In the genomic region with DNA sequence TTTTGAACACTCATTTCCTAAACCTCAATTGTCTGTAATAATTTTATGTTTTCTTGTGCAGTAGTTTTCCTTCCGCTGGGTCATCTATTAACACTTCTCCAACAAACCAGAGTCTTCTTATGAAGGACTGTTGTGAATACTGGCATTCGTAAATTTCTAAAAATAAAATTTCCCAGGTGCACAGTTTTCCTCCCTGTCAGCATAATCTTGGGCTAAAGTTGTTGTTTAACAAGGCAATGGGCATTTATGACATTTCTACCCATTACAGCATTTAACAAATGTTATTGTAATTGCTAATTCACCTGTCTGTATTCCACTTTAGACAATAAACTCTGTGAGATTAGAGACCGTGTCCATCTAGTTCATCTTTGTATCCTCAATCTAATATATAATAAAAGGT, we compare ENCODE assay signal across 8 cellular contexts. TPM values are rescaled to one million over a fixed set of nuclear protein-coding genes. Genes with fewer than 3 reads are reported as not detected.
DNase-seq lines count a peak whose midpoint lies in the region; ATAC-seq and TF ChIP-seq lines count a peak whose summit lies in the region.

No MANE protein-coding gene starts in this region.

- TF ChIP-seq CTCF in right lobe of liver (IDR thresholded peaks at IDR 0.05) (no peak), upper lobe of left lung (IDR thresholded peaks at IDR 0.05) (no peak)

- no peak for TF ChIP-seq EP300 in upper lobe of left lung (IDR thresholded peaks at IDR 0.05)

- no peak for DNase-seq in activated naive CD4-positive, alpha-beta T cell treated with anti-CD3 and anti-CD28 coated beads for 36 hours
- no peak for DNase-seq in activated naive CD4-positive, alpha-beta T cell (lab: John Stamatoyannopoulos, UW)
- DNase-seq in adipocyte (ENCODE audit: low read depth) (no peak), right lobe of liver (no peak), upper lobe of left lung (no peak), medulla oblongata (ENCODE audit: extremely low spot score) (no peak), NCI-H1417 treated with DMSO at 0.1 percent for 48 hours (lab: John Stamatoyannopoulos, UW) (no peak)

- H3K4me3 Mint-ChIP-seq in activated naive CD4-positive, alpha-beta T cell treated with anti-CD3 and anti-CD28 coated beads for 36 hours, result peak overlapping the region; percentile 96

- CTCF ChIA-PET in activated naive CD4-positive, alpha-beta T cell treated with anti-CD3 and anti-CD28 coated beads for 36 hours (lab: Charles Lee), result no interaction called here

- H3K27ac Mint-ChIP-seq in activated naive CD4-positive, alpha-beta T cell treated with anti-CD3 and anti-CD28 coated beads for 36 hours, result peak overlapping the region; percentile 33

- no peaks in the 10 kb centered on the region for H3K27me3 Mint-ChIP-seq in activated naive CD4-positive, alpha-beta T cell treated with anti-CD3 and anti-CD28 coated beads for 36 hours (ENCODE audit: low read depth)

- ATAC-seq in right lobe of liver (no peak), upper lobe of left lung (ENCODE audit: low FRiP score in 2 of 2) (no peak), HG02623 (IDR thresholded peaks at IDR 0.05; ENCODE audit: unreplicated experiment) (no peak)

- intact Hi-C loops in activated naive CD4-positive, alpha-beta T cell treated with anti-CD3 and anti-CD28 coated beads for 36 hours (cut with micrococcal nuclease), result loop anchor here (5.0 kb wide), 2 partner anchors 167 to 252 kb away; no protein-coding TSS in a partner anchor
- intact Hi-C loops in right lobe of liver (cut with DNase I), result no loop called here

- WGBS in right lobe of liver (ENCODE audit: insufficient coverage, low coverage, low lambda C conversion rate, missing lambda C conversion rate), result 38% methylated on average over 3 of the region's 3 CpGs
- 53 to 58% methylated on average over 3 of the region's 3 CpGs for WGBS in upper lobe of left lung, 2 donors

- no peaks in the 10 kb centered on the region for H3K9me3 Mint-ChIP-seq in activated naive CD4-positive, alpha-beta T cell treated with anti-CD3 and anti-CD28 coated beads for 36 hours

- no peak overlapping the region for H3K27ac ChIP-seq in right lobe of liver
- H3K27ac ChIP-seq in upper lobe of left lung, result no peak overlapping the region

- H3K36me3 ChIP-seq in adipocyte (ENCODE audit: control insufficient read depth, insufficient read depth, low read length, severe bottlenecking), result no peaks in the 10 kb centered on the region
- H3K36me3 ChIP-seq in right lobe of liver, result no peaks in the 10 kb centered on the region
- H3K36me3 ChIP-seq in upper lobe of left lung, result no peaks in the 10 kb centered on the region

- H3K27me3 ChIP-seq in adipocyte (replicated peaks; ENCODE audit: control insufficient read depth, insufficient read depth, low read length) (no peaks in the 10 kb centered on the region), right lobe of liver (no peaks in the 10 kb centered on the region), upper lobe of left lung (no peaks in the 10 kb centered on the region)

- TF ChIP-seq POLR2A in right lobe of liver (IDR thresholded peaks at IDR 0.05), result no peak
- no peak for TF ChIP-seq POLR2A in upper lobe of left lung (IDR thresholded peaks at IDR 0.05)

- H3K4me1 ChIP-seq in adipocyte (ENCODE audit: control insufficient read depth, insufficient read depth, low read length) (peaks cover 41% of the 10 kb centered on the region), right lobe of liver (peaks cover 0 to 24% (median 5%) of the 10 kb centered on the region in 4 donors), upper lobe of left lung (peaks cover 19 to 30% (median 25%) of the 10 kb centered on the region in 4 donors)

- H3K36me3 Mint-ChIP-seq in activated naive CD4-positive, alpha-beta T cell treated with anti-CD3 and anti-CD28 coated beads for 36 hours (ENCODE audit: low read depth), result peaks cover 12% of the 10 kb centered on the region

- H3K9ac ChIP-seq in adipocyte (ENCODE audit: low read length), result peak overlapping the region; percentile 94

- H3K9me3 ChIP-seq in adipocyte (ENCODE audit: control insufficient read depth, low read length) (no peaks in the 10 kb centered on the region), right lobe of liver (no peaks in the 10 kb centered on the region), upper lobe of left lung (no peaks in the 10 kb centered on the region)

- H3K4me3 ChIP-seq in adipocyte (ENCODE audit: low read length) (peak overlapping the region; percentile 98), right lobe of liver (peak overlapping the region; percentile 93 to 99 (median 97)), upper lobe of left lung (peak overlapping the region; percentile 80 to 97 (median 82))

- peaks cover 48% of the 10 kb centered on the region for H3K4me1 Mint-ChIP-seq in activated naive CD4-positive, alpha-beta T cell treated with anti-CD3 and anti-CD28 coated beads for 36 hours (ENCODE audit: low read depth)

RNA-seq across cellular contexts. Expression of a gene that starts 1.2 kb away (rescaled TPM):
- total RNA-seq in activated naive CD4-positive, alpha-beta T cell treated with anti-CD3 and anti-CD28 coated beads for 36 hours, result 10 to 100 TPM; 14.3 to 15.1 TPM
- total RNA-seq in right lobe of liver, result 10 to 100 TPM in 3 of 6 experiments, 1 to 10 TPM in 3; 7.6 to 17.1 (median 10.3) TPM
- total RNA-seq in upper lobe of left lung, result 10 to 100 TPM; 15.2 to 33.5 (median 20.0) TPM

RNA-seq across cellular contexts. Expression of a gene that starts 12.8 kb away (rescaled TPM):
- 10 to 100 TPM; 49.9 to 55.4 TPM for total RNA-seq in activated naive CD4-positive, alpha-beta T cell treated with anti-CD3 and anti-CD28 coated beads for 36 hours
- total RNA-seq in right lobe of liver, result 10 to 100 TPM; 12.9 to 19.7 (median 18.9) TPM
- 10 to 100 TPM; 30.0 to 67.9 (median 39.7) TPM for total RNA-seq in upper lobe of left lung
